ENCODE assay signal across 8 cellular contexts in genomic region chr11:9688716-9689511, GRCh38. TPM values are rescaled to one million over a fixed set of nuclear protein-coding genes. Genes with fewer than 3 reads are reported as not detected.
A peak's percentile ranks its signal among the peaks of the same experiment; 100 is the strongest.
DNase-seq lines count a peak whose midpoint lies in the region; ATAC-seq and TF ChIP-seq lines count a peak whose summit lies in the region.

No MANE protein-coding gene starts in this region.

- no peak overlapping the region for H3K4me3 ChIP-seq in foreskin fibroblast (ENCODE audit: low read depth in 1 of 2, low read length in 2 of 2)

- DNase-seq in CD1c-positive myeloid dendritic cell (ENCODE audit: extremely low spot score) (peak; percentile 65), SK-N-DZ (ENCODE audit: low spot score) (peak; percentile 77), foreskin fibroblast (peak; percentile 81 to 88), pons (ENCODE audit: low spot score) (peak; percentile 96), HuH-7 (ENCODE audit: low spot score) (no peak), NCI-H2171 (lab: John Stamatoyannopoulos, UW) (no peak)

- no peak for TF ChIP-seq CTCF in foreskin fibroblast (IDR thresholded peaks at IDR 0.05; ENCODE audit: low read depth, low read length)

- ATAC-seq in GM19351 (IDR thresholded peaks at IDR 0.05; ENCODE audit: unreplicated experiment) (peak; percentile 83), HG03342 (IDR thresholded peaks at IDR 0.05; ENCODE audit: unreplicated experiment) (peak; percentile 80)

RNA-seq across cellular contexts. Expression of gene SWAP70, which starts 25.0 kb away (rescaled TPM):
- polyA plus RNA-seq in SK-N-DZ (2014; cell fraction: cytosol; rRNA removed): 9.9 and 10.3 TPM in 2 replicates
- 3.2 and 4.2 TPM in 2 replicates for polyA plus RNA-seq in SK-N-DZ (2014; cell fraction: nucleus; rRNA removed)

Comparison
In these comparisons a context has a peak if more than half of its experiments do, and no peak if none do; other contexts are left out.
1. DNase-seq: peak in CD1c-positive myeloid dendritic cell (single experiment), SK-N-DZ (single experiment), foreskin fibroblast (2 of 2) and pons (single experiment); none in HuH-7 (single experiment) and NCI-H2171 (single experiment).